Comparison of ENCODE assay signal across 32 cellular contexts in genomic region chr3:3509665-3510064, GRCh38.
"Had no signal": no experiment of that assay in that cellular context is flagged by ENCODE, and none has a peak within 500 bp of the region (broad histone marks: within the 10 kb centered on the region; RNA-seq: fewer than 3 reads in every experiment).

No MANE protein-coding gene starts in this region.

- H3K4me3 Mint-ChIP-seq: activated B cell treated with CpG ODN at 0.5 μM for 24 hours; activated CD8-positive, alpha-beta T cell treated with anti-CD3 and anti-CD28 coated beads for 36 hours; activated naive CD4-positive, alpha-beta T cell treated with anti-CD3 and anti-CD28 coated beads for 36 hours; activated naive CD4-positive, alpha-beta T cell treated with anti-CD3 and anti-CD28 coated beads, Interleukin-2, amount 50 U/mL, for 24 hours; activated naive CD8-positive, alpha-beta T cell treated with anti-CD3 and anti-CD28 coated beads for 36 hours; activated naive CD8-positive, alpha-beta T cell treated with anti-CD3 and anti-CD28 coated beads, Interleukin-2, amount 50 U/mL, for 24 hours; activated T-cell treated with anti-CD3 and anti-CD28 coated beads, Interleukin-2, amount 50 U/mL, for 4 hours; activated T-helper 1 cell treated with anti-CD3 and anti-CD28 coated beads, Interleukin-12 subunit alpha, Interleukin-12 subunit beta, Interleukin-2, Interleukin-4 antibody, amounts not matched to agents 30 ng/mL and 10 ng/mL and 1 ng/mL, durations not matched to agents 14 hours and 24 hours and 36 hours; brain; central memory CD8-positive, alpha-beta T cell; dendritic cell treated with granulocyte-macrophage colony-stimulating factor and Interleukin-4, amounts not matched to agents 40 ng/mL and 50 ng/mL, for 4 days; endodermal cell; T-helper 17 cell; T-helper 2 cell treated with Interferon-gamma antibody and Interleukin-4, amounts not matched to agents 5 μg/mL and 100 μg/mL, for 36 hours had no signal

- H3K36me3 Mint-ChIP-seq: activated naive CD4-positive, alpha-beta T cell treated with anti-CD3 and anti-CD28 coated beads, Interleukin-2, amount 50 U/mL, for 24 hours; activated naive CD8-positive, alpha-beta T cell treated with anti-CD3 and anti-CD28 coated beads for 36 hours; brain had no signal

- H3K27ac Mint-ChIP-seq: activated B cell treated with CpG ODN at 0.5 μM for 24 hours; activated CD8-positive, alpha-beta T cell treated with anti-CD3 and anti-CD28 coated beads for 36 hours; activated naive CD4-positive, alpha-beta T cell treated with anti-CD3 and anti-CD28 coated beads for 36 hours; activated naive CD4-positive, alpha-beta T cell treated with anti-CD3 and anti-CD28 coated beads, Interleukin-2, amount 50 U/mL, for 24 hours; activated naive CD8-positive, alpha-beta T cell treated with anti-CD3 and anti-CD28 coated beads for 36 hours; activated naive CD8-positive, alpha-beta T cell treated with anti-CD3 and anti-CD28 coated beads, Interleukin-2, amount 50 U/mL, for 24 hours; activated T-helper 1 cell treated with anti-CD3 and anti-CD28 coated beads, Interleukin-12 subunit alpha, Interleukin-12 subunit beta, Interleukin-2, Interleukin-4 antibody, amounts not matched to agents 30 ng/mL and 10 ng/mL and 1 ng/mL, durations not matched to agents 14 hours and 24 hours and 36 hours; activated T-helper 2 cell treated with anti-CD3 and anti-CD28 coated beads, Interferon-gamma antibody, Interleukin-2, Interleukin-4, amounts not matched to agents 10 μg/mL and 5 μg/mL and 100 μg/mL, durations not matched to agents 14 hours and 24 hours and 36 hours; brain; dendritic cell treated with granulocyte-macrophage colony-stimulating factor and Interleukin-4, amounts not matched to agents 40 ng/mL and 50 ng/mL, for 4 days; endodermal cell; T-helper 17 cell; T-helper 2 cell treated with Interferon-gamma antibody and Interleukin-4, amounts not matched to agents 5 μg/mL and 100 μg/mL, for 36 hours had no signal

- DNase-seq: activated B cell treated with CpG ODN at 0.5 μM for 24 hours; activated CD4-positive, alpha-beta T cell treated with anti-CD3 and anti-CD28 coated beads for 48 hours; activated CD4-positive, alpha-beta T cell treated with anti-CD3 and anti-CD28 coated beads, Interleukin-2, amount 50 U/mL, for 1 hour; activated CD4-positive, alpha-beta T cell treated with anti-CD3 and anti-CD28 coated beads, Interleukin-2, amount 50 U/mL, for 48 hours; activated CD8-positive, alpha-beta memory T cell treated with anti-CD3 and anti-CD28 coated beads for 24 hours; activated CD8-positive, alpha-beta T cell treated with anti-CD3 and anti-CD28 coated beads for 36 hours; activated effector memory CD4-positive, alpha-beta T cell treated with anti-CD3 and anti-CD28 coated beads, Interleukin-2, amount 50 U/mL, for 16 hours; activated naive CD4-positive, alpha-beta T cell treated with anti-CD3 and anti-CD28 coated beads for 36 hours; activated naive CD8-positive, alpha-beta T cell treated with anti-CD3 and anti-CD28 coated beads for 36 hours; activated naive CD8-positive, alpha-beta T cell treated with anti-CD3 and anti-CD28 coated beads, Interleukin-2, amount 50 U/mL, for 24 hours; activated T-cell treated with anti-CD3 and anti-CD28 coated beads, Interleukin-2, amount 50 U/mL, for 4 hours; adrenal gland; amygdala; aorta; dorsolateral prefrontal cortex; effector memory CD4-positive, alpha-beta T cell; endodermal cell; foreskin fibroblast; T-helper 1 cell; T-helper 17 cell; T1000; WERI-Rb-1 had no signal

- H3K4me1 ChIP-seq: adrenal gland, breast epithelium had no signal

- H3K27me3 ChIP-seq: adrenal gland, breast epithelium, cardiac muscle cell, dorsolateral prefrontal cortex had no signal

- H3K4me1 Mint-ChIP-seq: activated B cell treated with CpG ODN at 0.5 μM for 24 hours; activated naive CD4-positive, alpha-beta T cell treated with anti-CD3 and anti-CD28 coated beads, Interleukin-2, amount 50 U/mL, for 24 hours; activated naive CD8-positive, alpha-beta T cell treated with anti-CD3 and anti-CD28 coated beads for 36 hours; activated naive CD8-positive, alpha-beta T cell treated with anti-CD3 and anti-CD28 coated beads, Interleukin-2, amount 50 U/mL, for 24 hours; central memory CD8-positive, alpha-beta T cell; T-helper 17 cell had no signal

- H3K27ac ChIP-seq: adrenal gland, breast epithelium, cardiac muscle cell, coronary artery, dorsolateral prefrontal cortex, WERI-Rb-1 had no signal

- H3K27me3 Mint-ChIP-seq: activated B cell treated with CpG ODN at 0.5 μM for 24 hours; activated naive CD8-positive, alpha-beta T cell treated with anti-CD3 and anti-CD28 coated beads for 36 hours; activated naive CD8-positive, alpha-beta T cell treated with anti-CD3 and anti-CD28 coated beads, Interleukin-2, amount 50 U/mL, for 24 hours; central memory CD8-positive, alpha-beta T cell; dendritic cell treated with granulocyte-macrophage colony-stimulating factor and Interleukin-4, amounts not matched to agents 40 ng/mL and 50 ng/mL, for 4 days; T-helper 17 cell had no signal

- H3K9me3 ChIP-seq: adrenal gland, breast epithelium had no signal

- H3K4me3 ChIP-seq: adrenal gland, breast epithelium, cardiac muscle cell, coronary artery, dorsolateral prefrontal cortex had no signal

- H3K36me3 ChIP-seq: adrenal gland, breast epithelium, cardiac muscle cell, WERI-Rb-1 had no signal

- H3K9me3 Mint-ChIP-seq: activated B cell treated with CpG ODN at 0.5 μM for 24 hours; activated CD8-positive, alpha-beta T cell treated with anti-CD3 and anti-CD28 coated beads for 36 hours; activated naive CD4-positive, alpha-beta T cell treated with anti-CD3 and anti-CD28 coated beads for 36 hours; activated naive CD4-positive, alpha-beta T cell treated with anti-CD3 and anti-CD28 coated beads, Interleukin-2, amount 50 U/mL, for 24 hours; activated naive CD8-positive, alpha-beta T cell treated with anti-CD3 and anti-CD28 coated beads for 36 hours; activated naive CD8-positive, alpha-beta T cell treated with anti-CD3 and anti-CD28 coated beads, Interleukin-2, amount 50 U/mL, for 24 hours; activated T-cell treated with anti-CD3 and anti-CD28 coated beads, Interleukin-2, amount 50 U/mL, for 4 hours; activated T-helper 1 cell treated with anti-CD3 and anti-CD28 coated beads, Interleukin-12 subunit alpha, Interleukin-12 subunit beta, Interleukin-2, Interleukin-4 antibody, amounts not matched to agents 30 ng/mL and 10 ng/mL and 1 ng/mL, durations not matched to agents 14 hours and 24 hours and 36 hours; activated T-helper 2 cell treated with anti-CD3 and anti-CD28 coated beads, Interferon-gamma antibody, Interleukin-2, Interleukin-4, amounts not matched to agents 10 μg/mL and 5 μg/mL and 100 μg/mL, durations not matched to agents 14 hours and 24 hours and 36 hours; central memory CD8-positive, alpha-beta T cell; dendritic cell treated with granulocyte-macrophage colony-stimulating factor and Interleukin-4, amounts not matched to agents 40 ng/mL and 50 ng/mL, for 4 days; endodermal cell; T-helper 2 cell treated with Interferon-gamma antibody and Interleukin-4, amounts not matched to agents 5 μg/mL and 100 μg/mL, for 36 hours had no signal
